In genomic region chr19:19106061-19106551, GRCh38 we compare ENCODE assay signal across 10 cellular contexts. TPM values are rescaled to one million over a fixed set of nuclear protein-coding genes. Genes with fewer than 3 reads are reported as not detected.
DNase-seq lines count a peak whose midpoint lies in the region; ATAC-seq and TF ChIP-seq lines count a peak whose summit lies in the region.
"Had no signal": no experiment of that assay in that cellular context is flagged by ENCODE, and none has a peak within 500 bp of the region (broad histone marks: within the 10 kb centered on the region; RNA-seq: fewer than 3 reads in every experiment).

No MANE protein-coding gene starts in this region.

- intact Hi-C loops in adrenal gland (cut with DNase I) (no loop called here), Right ventricle myocardium superior (cut with DNase I) (no loop called here)
- intact Hi-C loops in activated naive CD4-positive, alpha-beta T cell treated with anti-CD3 and anti-CD28 coated beads for 36 hours (cut with micrococcal nuclease): no loop called here

- H3K4me1 ChIP-seq in adrenal gland (replicated peaks in 1 of 2) (peaks cover 7 to 17% of the 10 kb centered on the region in 2 donors), neuron (ENCODE audit: insufficient read depth, low read length) (peaks cover 4% of the 10 kb centered on the region)
- H3K4me1 ChIP-seq in CD8-positive, alpha-beta memory T cell (ENCODE audit: insufficient read depth, low read length): no peaks in the 10 kb centered on the region

- CTCF ChIA-PET in BJ (lab: Yijun Ruan, JAX): no interaction called here
- CTCF ChIA-PET in CD8-positive, alpha-beta memory T cell (lab: Charles Lee): no interaction called here
- CTCF ChIA-PET in activated naive CD4-positive, alpha-beta T cell treated with anti-CD3 and anti-CD28 coated beads for 36 hours (lab: Charles Lee): no interaction called here

- POLR2A ChIA-PET in BJ (lab: Charles Lee): no interaction called here
- POLR2A ChIA-PET in CD8-positive, alpha-beta memory T cell (lab: Charles Lee): no interaction called here

- H3K27me3 Mint-ChIP-seq in CD8-positive, alpha-beta memory T cell: no peaks in the 10 kb centered on the region
- no peaks in the 10 kb centered on the region for H3K27me3 Mint-ChIP-seq in activated naive CD4-positive, alpha-beta T cell treated with anti-CD3 and anti-CD28 coated beads for 36 hours (ENCODE audit: low read depth)

- H3K9me3 Mint-ChIP-seq in CD8-positive, alpha-beta memory T cell: no peaks in the 10 kb centered on the region
- no peaks in the 10 kb centered on the region for H3K9me3 Mint-ChIP-seq in activated naive CD4-positive, alpha-beta T cell treated with anti-CD3 and anti-CD28 coated beads for 36 hours

- H3K4me3 ChIP-seq in BJ (ENCODE audit: low read depth, low read length): peak overlapping the region; percentile 41
- H3K4me3 ChIP-seq in adrenal gland: peak overlapping the region in 2 of 4 donors; percentile 34 to 50
- H3K4me3 ChIP-seq in neuron (ENCODE audit: low read length): no peak overlapping the region
- H3K4me3 ChIP-seq in CD8-positive, alpha-beta memory T cell (ENCODE audit: low read length): no peak overlapping the region

- no peak overlapping the region for H3K27ac Mint-ChIP-seq in CD8-positive, alpha-beta memory T cell
- H3K27ac Mint-ChIP-seq in activated naive CD4-positive, alpha-beta T cell treated with anti-CD3 and anti-CD28 coated beads for 36 hours: no peak overlapping the region

- H3K36me3 ChIP-seq in BJ (ENCODE audit: control insufficient read depth, insufficient read depth, low read length): no peaks in the 10 kb centered on the region
- no peaks in the 10 kb centered on the region for H3K36me3 ChIP-seq in adrenal gland (replicated peaks in 1 of 2)
- no peaks in the 10 kb centered on the region for H3K36me3 ChIP-seq in neuron (ENCODE audit: insufficient read depth, low read length)
- no peaks in the 10 kb centered on the region for H3K36me3 ChIP-seq in CD8-positive, alpha-beta memory T cell (ENCODE audit: insufficient read depth, low read length)

- H3K9me3 ChIP-seq in adrenal gland (replicated peaks in 1 of 3) (no peaks in the 10 kb centered on the region), neuron (ENCODE audit: low read length) (no peaks in the 10 kb centered on the region)
- H3K9me3 ChIP-seq in CD8-positive, alpha-beta memory T cell (ENCODE audit: low read length): no peaks in the 10 kb centered on the region

- H3K36me3 Mint-ChIP-seq in CD8-positive, alpha-beta memory T cell: peaks cover 0 to 29% (median 0%) of the 10 kb centered on the region in 3 donors
- H3K36me3 Mint-ChIP-seq in activated naive CD4-positive, alpha-beta T cell treated with anti-CD3 and anti-CD28 coated beads for 36 hours (ENCODE audit: low read depth): no peaks in the 10 kb centered on the region

- DNase-seq in BJ (ENCODE audit: low read depth): no peak
- peak in 6 of 7 donors; percentile 36 to 50 (median 43) for DNase-seq in adrenal gland
- peak; percentile 51 for DNase-seq in Right ventricle myocardium superior
- DNase-seq in CD8-positive, alpha-beta memory T cell: no peak
- DNase-seq in NCI-H226: no peak
- no peak for DNase-seq in NCI-H2107 (lab: John Stamatoyannopoulos, UW)
- no peak for DNase-seq in activated naive CD4-positive, alpha-beta T cell treated with anti-CD3 and anti-CD28 coated beads for 36 hours
- DNase-seq: NCI-H2081 treated with DMSO at 0.1 percent for 48 hours, SW 1271 had no signal

- no peak overlapping the region for H3K4me3 Mint-ChIP-seq in CD8-positive, alpha-beta memory T cell
- no peak overlapping the region for H3K4me3 Mint-ChIP-seq in activated naive CD4-positive, alpha-beta T cell treated with anti-CD3 and anti-CD28 coated beads for 36 hours

- peak; percentile 44 for ATAC-seq in Right ventricle myocardium superior (ENCODE audit: poor library complexity)

- TF ChIP-seq POLR2A in adrenal gland (IDR thresholded peaks at IDR 0.05): no peak

- peak overlapping the region in 2 of 5 donors; percentile 62 to 78 for H3K27ac ChIP-seq in adrenal gland
- no peak overlapping the region for H3K27ac ChIP-seq in CD8-positive, alpha-beta memory T cell (ENCODE audit: low read depth, low read length)

- H2AFZ ChIP-seq in neuron (ENCODE audit: low read depth, low read length): peak overlapping the region; percentile 39

- WGBS in adrenal gland, 4 donors: 34 to 43% (median 38%) methylated on average over 22 to 25 of the region's 25 CpGs

- peaks cover 0 to 7% (median 3%) of the 10 kb centered on the region in 3 donors for H3K4me1 Mint-ChIP-seq in CD8-positive, alpha-beta memory T cell
- no peaks in the 10 kb centered on the region for H3K4me1 Mint-ChIP-seq in activated naive CD4-positive, alpha-beta T cell treated with anti-CD3 and anti-CD28 coated beads for 36 hours (ENCODE audit: low read depth)

- no peak for TF ChIP-seq CTCF in BJ (IDR thresholded peaks at IDR 0.05; ENCODE audit: insufficient read depth, low read depth, low read length)
- TF ChIP-seq CTCF in adrenal gland (IDR thresholded peaks at IDR 0.05): no peak

- H3K27me3 ChIP-seq in BJ (ENCODE audit: control insufficient read depth, insufficient read depth, low read length) (no peaks in the 10 kb centered on the region), adrenal gland (no peaks in the 10 kb centered on the region), neuron (ENCODE audit: insufficient read depth, low read length) (no peaks in the 10 kb centered on the region)
- H3K27me3 ChIP-seq in CD8-positive, alpha-beta memory T cell (ENCODE audit: insufficient read depth, low read length, poor library complexity, severe bottlenecking): no peaks in the 10 kb centered on the region

RNA-seq across cellular contexts. Expression of gene TMEM161A, which starts 32.2 kb away (rescaled TPM):
- polyA plus RNA-seq in BJ (2011; rRNA removed): 23.6 and 40.1 TPM in 2 replicates
- polyA minus RNA-seq in BJ (2011; rRNA and poly(A)+ RNA removed): 25.4 and 34.7 TPM in 2 replicates
- 10 to 100 TPM; 27.0 to 83.8 (median 41.5) TPM for total RNA-seq in adrenal gland
- 10 to 100 TPM in 2 of 3 donors, 1 to 10 TPM in 1; 5.5 to 52.8 (median 44.4) TPM for polyA plus RNA-seq in adrenal gland
- 23.0 TPM for total RNA-seq in Right ventricle myocardium superior
- total RNA-seq in CD8-positive, alpha-beta memory T cell: 10 to 100 TPM; 27.7 to 30.6 TPM
- polyA plus RNA-seq in CD8-positive, alpha-beta memory T cell: 30.1 TPM
- total RNA-seq in activated naive CD4-positive, alpha-beta T cell treated with anti-CD3 and anti-CD28 coated beads for 36 hours: 10 to 100 TPM; 18.1 to 18.3 TPM

RNA-seq across cellular contexts. Expression of gene SLC25A42, which starts 42.3 kb away (rescaled TPM):
- 3.8 and 5.8 TPM in 2 replicates for polyA plus RNA-seq in BJ (2011; rRNA removed)
- 3.5 and 4.6 TPM in 2 replicates for polyA minus RNA-seq in BJ (2011; rRNA and poly(A)+ RNA removed)
- 10 to 100 TPM in 7 of 8 donors, 1 to 10 TPM in 1; 9.7 to 14.3 (median 13.3) TPM for total RNA-seq in adrenal gland
- 10 to 100 TPM in 1 of 3 donors, 1 to 10 TPM in 2; 6.2 to 11.9 (median 10.0) TPM for polyA plus RNA-seq in adrenal gland
- total RNA-seq in Right ventricle myocardium superior: 27.2 TPM
- total RNA-seq in CD8-positive, alpha-beta memory T cell: 10 to 100 TPM; 10.4 to 11.3 TPM
- polyA plus RNA-seq in CD8-positive, alpha-beta memory T cell: 19.3 TPM
- 1 to 10 TPM; 6.7 to 8.5 TPM for total RNA-seq in activated naive CD4-positive, alpha-beta T cell treated with anti-CD3 and anti-CD28 coated beads for 36 hours

Comparison
In these comparisons a context has a peak if more than half of its experiments do, and no peak if none do; other contexts are left out.
1. DNase-seq: peak in adrenal gland (6 of 7) and Right ventricle myocardium superior (single experiment); none in BJ (single experiment), CD8-positive, alpha-beta memory T cell (0 of 5), NCI-H226 (single experiment), NCI-H2107 (single experiment) and activated naive CD4-positive, alpha-beta T cell treated with anti-CD3 and anti-CD28 coated beads for 36 hours (single experiment).